Comparison of ENCODE assay signal across 13 cellular contexts in the genomic region with DNA sequence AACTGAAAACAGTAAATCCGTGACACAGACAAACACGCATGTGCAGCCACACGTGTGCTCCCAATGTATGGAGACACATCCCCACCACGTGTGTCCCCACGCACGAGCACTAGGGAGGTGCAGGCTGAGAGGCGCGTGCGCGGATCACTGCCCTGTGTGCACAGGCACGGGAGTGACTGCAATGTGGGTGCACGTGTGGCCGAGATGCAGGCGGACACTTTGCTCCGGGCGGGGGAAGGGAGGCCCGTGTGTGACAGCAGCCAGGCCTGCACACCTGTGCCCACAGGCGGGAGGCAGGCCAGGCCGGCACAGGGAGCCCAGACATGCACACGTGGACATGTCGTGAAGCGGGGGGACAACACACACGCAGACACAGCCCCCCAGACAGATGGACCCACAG.
DNase-seq lines count a peak whose midpoint lies in the region; ATAC-seq and TF ChIP-seq lines count a peak whose summit lies in the region.
"Had no signal": no experiment of that assay in that cellular context is flagged by ENCODE, and none has a peak within 500 bp of the region (broad histone marks: within the 10 kb centered on the region; RNA-seq: fewer than 3 reads in every experiment).

No MANE protein-coding gene starts in this region.

- peak overlapping the region; percentile 13 for H3K27ac Mint-ChIP-seq in endodermal cell

- H3K27me3 ChIP-seq in right cardiac atrium (ENCODE audit: control insufficient read depth, insufficient read depth) (no peaks in the 10 kb centered on the region), heart right ventricle (no peaks in the 10 kb centered on the region), HL-60 (ENCODE audit: insufficient read depth, poor library complexity, severe bottlenecking) (no peaks in the 10 kb centered on the region), endodermal cell (ENCODE audit: control insufficient read depth, insufficient read depth, low read length, poor library complexity, severe bottlenecking) (no peaks in the 10 kb centered on the region), osteoblast (ENCODE audit: insufficient read depth, low read length) (no peaks in the 10 kb centered on the region), lower lobe of right lung (ENCODE audit: low read depth) (no peaks in the 10 kb centered on the region)
- H3K27me3 ChIP-seq: BLaER1 treated with 17β-estradiol and CSF1 and Interleukin-3, amounts not matched to agents 10 nM and 100 nM had no signal

- no peaks in the 10 kb centered on the region for H3K9me3 ChIP-seq in right cardiac atrium (ENCODE audit: control insufficient read depth, low read length)
- H3K9me3 ChIP-seq in heart right ventricle = no peaks in the 10 kb centered on the region
- H3K9me3 ChIP-seq in endodermal cell (ENCODE audit: control insufficient read depth, low read length) = no peaks in the 10 kb centered on the region
- H3K9me3 ChIP-seq in osteoblast (ENCODE audit: low read depth, low read length) = no peaks in the 10 kb centered on the region
- no peaks in the 10 kb centered on the region for H3K9me3 ChIP-seq in lower lobe of right lung
- H3K9me3 ChIP-seq: BLaER1 treated with 17β-estradiol and CSF1 and Interleukin-3, amounts not matched to agents 10 nM and 100 nM had no signal

- H2AFZ ChIP-seq in osteoblast (ENCODE audit: low read length) = no peak overlapping the region

- intact Hi-C loops in right cardiac atrium (cut with DNase I) = no loop called here
- intact Hi-C loops in heart right ventricle (cut with DNase I) = no loop called here
- intact Hi-C loops in lower lobe of right lung (cut with DNase I) = no loop called here

- no peaks in the 10 kb centered on the region for H3K9me3 Mint-ChIP-seq in endodermal cell

- no peaks in the 10 kb centered on the region for H3K79me2 ChIP-seq in osteoblast (ENCODE audit: insufficient read depth, low read length)

- H3K36me3 ChIP-seq in heart right ventricle (peaks cover 0 to 42% (median 0%) of the 10 kb centered on the region in 9 donors), endodermal cell (ENCODE audit: control insufficient read depth, insufficient read depth, low read length) (peaks cover 49% of the 10 kb centered on the region), osteoblast (ENCODE audit: insufficient read depth, low read length) (peaks cover 16% of the 10 kb centered on the region), lower lobe of right lung (peaks cover 30% of the 10 kb centered on the region)

- H3K4me3 ChIP-seq in right cardiac atrium (ENCODE audit: low read length) (no peak overlapping the region), heart right ventricle (no peak overlapping the region), HL-60 (replicated peaks; ENCODE audit: insufficient read depth, low read length) (no peak overlapping the region), endodermal cell (ENCODE audit: low read length) (no peak overlapping the region), osteoblast (ENCODE audit: insufficient read depth, low read length) (no peak overlapping the region), lower lobe of right lung (no peak overlapping the region), coronary artery (no peak overlapping the region)
- H3K4me3 ChIP-seq: BLaER1 treated with 17β-estradiol and CSF1 and Interleukin-3, amounts not matched to agents 10 nM and 100 nM had no signal

- ATAC-seq in right cardiac atrium = no peak
- no peak for ATAC-seq in heart right ventricle
- ATAC-seq in lower lobe of right lung = no peak
- no peak for ATAC-seq in GM19035 (IDR thresholded peaks at IDR 0.05; ENCODE audit: unreplicated experiment)

- DNase-seq in right cardiac atrium (peak in 2 of 3 donors; percentile 18 to 47), heart right ventricle (no peak), HL-60 (ENCODE audit: low read depth in 1 of 2, low spot score in 1 of 2) (peak in 1 of 2 experiments; percentile 8), endodermal cell (no peak), osteoblast (ENCODE audit: insufficient read length, low spot score, missing footprints) (peak; percentile 42), lower lobe of right lung (no peak), coronary artery (ENCODE audit: low spot score) (no peak)
- DNase-seq: ACHN; Calu3; CD4-positive, CD25-positive, alpha-beta regulatory T cell; DMS 273 treated with DMSO at 0.1 percent for 48 hours had no signal

- no peak overlapping the region for H3K4me2 ChIP-seq in osteoblast (ENCODE audit: insufficient read depth, low read length)
- H3K4me2 ChIP-seq: BLaER1 treated with 17β-estradiol and CSF1 and Interleukin-3, amounts not matched to agents 10 nM and 100 nM had no signal

- no peaks in the 10 kb centered on the region for H3K27me3 Mint-ChIP-seq in endodermal cell (ENCODE audit: insufficient read depth)
- H3K27me3 Mint-ChIP-seq: CD4-positive, CD25-positive, alpha-beta regulatory T cell had no signal

- no peaks in the 10 kb centered on the region for H3K4me1 ChIP-seq in right cardiac atrium (ENCODE audit: control insufficient read depth, insufficient read depth, low read length)
- H3K4me1 ChIP-seq in heart right ventricle = no peaks in the 10 kb centered on the region
- H3K4me1 ChIP-seq in endodermal cell (ENCODE audit: control insufficient read depth, insufficient read depth, low read length) = no peaks in the 10 kb centered on the region
- H3K4me1 ChIP-seq in osteoblast (ENCODE audit: insufficient read depth, low read length) = no peaks in the 10 kb centered on the region
- H3K4me1 ChIP-seq in lower lobe of right lung = no peaks in the 10 kb centered on the region
- H3K4me1 ChIP-seq: BLaER1 treated with 17β-estradiol and CSF1 and Interleukin-3, amounts not matched to agents 10 nM and 100 nM had no signal

- peaks cover 64% of the 10 kb centered on the region for H3K36me3 Mint-ChIP-seq in endodermal cell (ENCODE audit: low read depth)

- WGBS in right cardiac atrium = 87% methylated on average over 23 of the region's 23 CpGs
- 86 to 90% methylated on average over 23 of the region's 23 CpGs for WGBS in heart right ventricle, 2 donors
- 92 to 94% methylated on average over 15 to 23 of the region's 23 CpGs for WGBS in endodermal cell (ENCODE audit: insufficient coverage in 1 of 2, insufficient read length in 1 of 2), 2 experiments

- no peaks in the 10 kb centered on the region for H3K4me1 Mint-ChIP-seq in endodermal cell
- H3K4me1 Mint-ChIP-seq: CD4-positive, CD25-positive, alpha-beta regulatory T cell had no signal

- TF ChIP-seq CTCF in heart right ventricle (IDR thresholded peaks at IDR 0.05) = no peak
- no peak for TF ChIP-seq CTCF in HL-60 (IDR thresholded peaks at IDR 0.05; ENCODE audit: insufficient read depth, low read length)
- TF ChIP-seq CTCF in endodermal cell (conservative IDR thresholded peaks at IDR 0.05) = no peak
- no peak for TF ChIP-seq CTCF in osteoblast (IDR thresholded peaks at IDR 0.05; ENCODE audit: extremely low read depth, low read depth, low read length)
- no peak for TF ChIP-seq CTCF in lower lobe of right lung (IDR thresholded peaks at IDR 0.05)
- TF ChIP-seq CTCF in coronary artery (IDR thresholded peaks at IDR 0.05) = no peak

- H4K20me1 ChIP-seq in osteoblast (ENCODE audit: insufficient read depth, low read length) = peaks cover 6% of the 10 kb centered on the region

- no peak overlapping the region for H3K4me3 Mint-ChIP-seq in endodermal cell
- H3K4me3 Mint-ChIP-seq: CD4-positive, CD25-positive, alpha-beta regulatory T cell had no signal

- no peak overlapping the region for H3K27ac ChIP-seq in right cardiac atrium (ENCODE audit: low read length)
- H3K27ac ChIP-seq in heart right ventricle = no peak overlapping the region
- H3K27ac ChIP-seq in HL-60 (replicated peaks) = peak overlapping the region; percentile 89
- no peak overlapping the region for H3K27ac ChIP-seq in endodermal cell (ENCODE audit: low read depth, low read length)
- H3K27ac ChIP-seq in osteoblast (ENCODE audit: low read depth, low read length) = no peak overlapping the region
- no peak overlapping the region for H3K27ac ChIP-seq in lower lobe of right lung
- H3K27ac ChIP-seq in coronary artery = no peak overlapping the region
- H3K27ac ChIP-seq: BLaER1 treated with 17β-estradiol and CSF1 and Interleukin-3, amounts not matched to agents 10 nM and 100 nM had no signal

- H3K9ac ChIP-seq in endodermal cell (ENCODE audit: extremely low read depth, low read length, poor library complexity, severe bottlenecking) = no peak overlapping the region
- H3K9ac ChIP-seq: BLaER1 treated with 17β-estradiol and CSF1 and Interleukin-3, amounts not matched to agents 10 nM and 100 nM had no signal

Comparison
In these comparisons a context has a peak if more than half of its experiments do, and no peak if none do; other contexts are left out.
1. DNase-seq: peak in right cardiac atrium (2 of 3) and osteoblast (single experiment); none in heart right ventricle (0 of 2), endodermal cell (single experiment), lower lobe of right lung (single experiment) and coronary artery (single experiment).